In the genomic region with DNA sequence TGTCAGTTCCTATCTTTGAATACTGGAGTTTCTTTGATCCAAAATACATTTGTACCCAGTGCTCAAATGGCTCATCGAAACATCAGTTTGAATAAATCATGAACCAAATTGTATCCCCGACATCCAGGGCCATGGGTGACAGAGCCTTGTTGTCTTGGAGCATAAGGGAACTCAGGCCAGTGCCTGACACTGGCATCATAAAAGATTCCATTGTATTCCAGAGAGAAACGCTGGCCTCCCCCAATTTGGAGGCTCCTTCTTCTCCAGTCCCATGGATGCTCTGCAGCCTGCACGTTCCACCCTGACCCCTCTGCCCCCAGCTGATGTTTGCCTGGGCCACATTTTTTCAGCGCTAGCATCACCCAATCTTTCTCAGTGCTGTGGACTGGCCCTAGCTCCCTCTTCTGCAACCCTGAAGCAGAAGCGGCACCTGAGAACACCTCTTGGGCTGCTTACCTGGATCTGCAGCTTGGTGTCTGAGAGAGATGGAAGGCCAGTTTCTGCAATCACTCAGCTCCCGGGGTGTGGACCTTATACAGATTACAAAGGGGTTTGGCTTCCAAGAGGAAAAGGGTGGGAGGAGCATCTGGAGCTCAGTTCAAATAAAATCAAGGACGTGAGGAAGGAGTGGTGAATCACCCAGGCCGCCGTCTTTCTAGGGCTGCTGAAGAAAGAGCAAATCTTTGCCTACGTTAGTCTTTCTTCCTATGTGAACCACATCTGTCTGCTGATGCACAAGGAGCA, we compare ENCODE assay signal across 1 cellular context.
TF ChIP-seq lines count a peak whose summit lies in the region.

Gene RNASE1 (minus strand): TSS at position 504 of the 744 bp plus-strand sequence. CDS start 776 bp downstream, outside the sequence.

TF ChIP-seq in WTC11, 78 proteins besides CTCF, POLR2A, EP300 and RAD21 (continued from another document):
- TF ChIP-seq, protein P1, sequence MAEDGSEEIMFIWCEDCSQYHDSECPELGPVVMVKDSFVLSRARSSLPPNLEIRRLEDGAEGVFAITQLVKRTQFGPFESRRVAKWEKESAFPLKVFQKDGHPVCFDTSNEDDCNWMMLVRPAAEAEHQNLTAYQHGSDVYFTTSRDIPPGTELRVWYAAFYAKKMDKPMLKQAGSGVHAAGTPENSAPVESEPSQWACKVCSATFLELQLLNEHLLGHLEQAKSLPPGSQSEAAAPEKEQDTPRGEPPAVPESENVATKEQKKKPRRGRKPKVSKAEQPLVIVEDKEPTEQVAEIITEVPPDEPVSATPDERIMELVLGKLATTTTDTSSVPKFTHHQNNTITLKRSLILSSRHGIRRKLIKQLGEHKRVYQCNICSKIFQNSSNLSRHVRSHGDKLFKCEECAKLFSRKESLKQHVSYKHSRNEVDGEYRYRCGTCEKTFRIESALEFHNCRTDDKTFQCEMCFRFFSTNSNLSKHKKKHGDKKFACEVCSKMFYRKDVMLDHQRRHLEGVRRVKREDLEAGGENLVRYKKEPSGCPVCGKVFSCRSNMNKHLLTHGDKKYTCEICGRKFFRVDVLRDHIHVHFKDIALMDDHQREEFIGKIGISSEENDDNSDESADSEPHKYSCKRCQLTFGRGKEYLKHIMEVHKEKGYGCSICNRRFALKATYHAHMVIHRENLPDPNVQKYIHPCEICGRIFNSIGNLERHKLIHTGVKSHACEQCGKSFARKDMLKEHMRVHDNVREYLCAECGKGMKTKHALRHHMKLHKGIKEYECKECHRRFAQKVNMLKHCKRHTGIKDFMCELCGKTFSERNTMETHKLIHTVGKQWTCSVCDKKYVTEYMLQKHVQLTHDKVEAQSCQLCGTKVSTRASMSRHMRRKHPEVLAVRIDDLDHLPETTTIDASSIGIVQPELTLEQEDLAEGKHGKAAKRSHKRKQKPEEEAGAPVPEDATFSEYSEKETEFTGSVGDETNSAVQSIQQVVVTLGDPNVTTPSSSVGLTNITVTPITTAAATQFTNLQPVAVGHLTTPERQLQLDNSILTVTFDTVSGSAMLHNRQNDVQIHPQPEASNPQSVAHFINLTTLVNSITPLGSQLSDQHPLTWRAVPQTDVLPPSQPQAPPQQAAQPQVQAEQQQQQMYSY (CRISPR knock-in tag; IDR thresholded peaks at IDR 0.05), result no peak
- no peak for TF ChIP-seq ATF1 (CRISPR knock-in tag; IDR thresholded peaks at IDR 0.05)
- no peak for TF ChIP-seq ZNF232 (CRISPR knock-in tag; IDR thresholded peaks at IDR 0.05)
- no peak for TF ChIP-seq PREB (CRISPR knock-in tag; IDR thresholded peaks at IDR 0.05; ENCODE audit: borderline replicate concordance)
- TF ChIP-seq, protein P2, sequence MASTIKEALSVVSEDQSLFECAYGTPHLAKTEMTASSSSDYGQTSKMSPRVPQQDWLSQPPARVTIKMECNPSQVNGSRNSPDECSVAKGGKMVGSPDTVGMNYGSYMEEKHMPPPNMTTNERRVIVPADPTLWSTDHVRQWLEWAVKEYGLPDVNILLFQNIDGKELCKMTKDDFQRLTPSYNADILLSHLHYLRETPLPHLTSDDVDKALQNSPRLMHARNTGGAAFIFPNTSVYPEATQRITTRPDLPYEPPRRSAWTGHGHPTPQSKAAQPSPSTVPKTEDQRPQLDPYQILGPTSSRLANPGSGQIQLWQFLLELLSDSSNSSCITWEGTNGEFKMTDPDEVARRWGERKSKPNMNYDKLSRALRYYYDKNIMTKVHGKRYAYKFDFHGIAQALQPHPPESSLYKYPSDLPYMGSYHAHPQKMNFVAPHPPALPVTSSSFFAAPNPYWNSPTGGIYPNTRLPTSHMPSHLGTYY (CRISPR knock-in tag; IDR thresholded peaks at IDR 0.05), result no peak
- no peak for TF ChIP-seq MAX (CRISPR knock-in tag; IDR thresholded peaks at IDR 0.05)
- no peak for TF ChIP-seq ARID4B (CRISPR knock-in tag; IDR thresholded peaks at IDR 0.05; ENCODE audit: borderline replicate concordance)
